Comparison of ENCODE assay signal across 8 cellular contexts in the genomic region with DNA sequence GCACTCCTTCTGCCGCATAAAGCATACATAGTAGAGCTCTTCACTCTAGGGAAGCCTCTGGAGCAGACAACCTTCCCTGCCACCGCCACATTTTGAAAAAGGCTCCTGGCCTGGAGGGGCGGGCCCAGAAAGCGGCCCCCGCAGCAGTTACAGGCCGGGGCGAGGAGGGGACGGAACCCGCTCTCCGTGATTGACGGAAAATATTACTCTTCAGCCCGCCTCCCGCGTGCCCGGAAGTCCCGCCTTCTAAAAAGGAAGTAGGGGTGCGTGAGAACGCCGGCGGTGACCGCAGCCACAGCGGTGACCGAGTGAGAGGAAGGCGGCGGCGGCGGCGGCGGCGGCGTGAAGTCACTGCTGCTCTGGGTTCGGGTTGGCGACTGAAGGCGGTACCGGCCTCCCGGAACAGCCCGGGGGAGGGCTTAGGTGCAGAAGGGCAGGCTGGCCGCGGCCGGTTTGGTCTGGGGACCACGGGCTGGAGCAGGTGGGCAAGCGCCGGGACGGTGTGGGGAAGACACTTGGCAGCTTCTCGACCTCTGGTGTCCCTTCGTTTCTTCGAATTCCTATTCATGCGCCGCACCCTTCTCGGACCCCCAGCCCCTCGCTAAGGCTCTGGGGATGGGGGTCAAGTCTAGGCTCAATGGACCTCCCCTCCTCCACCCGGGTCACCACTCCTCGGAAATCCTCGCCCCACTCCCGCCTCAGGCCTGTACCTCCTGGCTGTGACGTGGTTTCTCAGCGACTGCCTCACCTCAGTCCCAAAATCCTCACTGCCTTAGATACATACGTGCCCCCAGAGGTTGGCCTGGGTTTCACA.
A peak's percentile ranks its signal among the peaks of the same experiment; 100 is the strongest.
DNase-seq lines count a peak whose midpoint lies in the region; ATAC-seq and TF ChIP-seq lines count a peak whose summit lies in the region.

Gene HCCS (plus strand): TSS at position 295 of the 814 bp plus-strand sequence. CDS start 729 bp downstream, outside the sequence.

- no peak for TF ChIP-seq CTCF in AG09319 (IDR thresholded peaks at IDR 0.05; ENCODE audit: low read depth, low read length)

- DNase-seq in AG09319 (ENCODE audit: extremely low read depth, low read depth): peak; percentile 44
- DNase-seq in NCI-H345 treated with DMSO at 0.1 percent for 48 hours (lab: John Stamatoyannopoulos, UW; ENCODE audit: unreplicated experiment): peak; percentile 49
- DNase-seq in activated CD4-positive, CD25-positive, alpha-beta regulatory T cell (lab: John Stamatoyannopoulos, UW): peak; percentile 58 to 75 (median 66)
- peak; percentile 2 to 87 (median 67) for DNase-seq in caudate nucleus (lab: John Stamatoyannopoulos, UW)
- DNase-seq in iris pigment epithelial cell (ENCODE audit: low read depth): peak; percentile 80
- peak; percentile 67 for DNase-seq in stimulated activated CD4-positive, alpha-beta T cell treated with anti-CD3 and anti-CD28 coated beads, Interleukin-12 subunit alpha, Interleukin-12 subunit beta, amount 100 ng/mL, for 4 hours

- H3K27ac ChIP-seq in caudate nucleus (ENCODE audit: low read depth, low read length): peak within 1 kb of the TSS; percentile 42

- ATAC-seq in GM18907 (IDR thresholded peaks at IDR 0.05; ENCODE audit: unreplicated experiment): peak; percentile 92
- peak; percentile 94 for ATAC-seq in HG03139 (IDR thresholded peaks at IDR 0.05; ENCODE audit: unreplicated experiment)

Comparison
In these comparisons a context has a peak if more than half of its experiments do, and no peak if none do; other contexts are left out.
1. Peak in every context shown above with its lines: DNase-seq, ATAC-seq and H3K27ac ChIP-seq.